In the genomic region with DNA sequence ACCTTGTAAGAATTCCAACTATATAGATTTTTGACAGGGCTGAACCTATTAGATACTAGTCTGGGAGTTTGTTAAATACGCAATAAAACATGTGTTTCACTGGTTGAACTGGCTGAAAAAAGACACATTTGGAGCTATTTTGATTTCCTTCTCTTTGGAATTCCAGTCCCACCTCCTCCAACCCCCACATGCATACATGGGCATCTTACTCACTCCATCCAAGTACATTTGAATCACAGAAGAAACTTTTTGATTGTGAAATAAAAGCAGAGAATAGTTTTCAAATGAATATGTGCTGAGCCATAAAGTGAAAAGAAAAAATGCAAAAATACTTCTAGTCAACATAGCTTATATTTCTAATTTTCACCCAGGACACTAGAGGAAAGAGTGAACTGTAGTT, we compare ENCODE assay signal across 14 cellular contexts. TPM values are rescaled to one million over a fixed set of nuclear protein-coding genes. Genes with fewer than 3 reads are reported as not detected.
DNase-seq lines count a peak whose midpoint lies in the region; ATAC-seq and TF ChIP-seq lines count a peak whose summit lies in the region.
"Had no signal": no experiment of that assay in that cellular context is flagged by ENCODE, and none has a peak within 500 bp of the region (broad histone marks: within the 10 kb centered on the region; RNA-seq: fewer than 3 reads in every experiment).

No MANE protein-coding gene starts in this region.

- peak; percentile 80 for DNase-seq in AG09319 (ENCODE audit: extremely low read depth, low read depth)
- DNase-seq in NCI-H226, result peak; percentile 85
- DNase-seq in epidermal melanocyte (ENCODE audit: insufficient read length, low spot score), result peak; percentile 60
- DNase-seq in myocyte (ENCODE audit: low read depth), result peak; percentile 44
- no peak for DNase-seq in hippocampal formation (lab: John Stamatoyannopoulos, UW)
- DNase-seq in NCI-H146 (lab: John Stamatoyannopoulos, UW), result no peak
- DNase-seq: activated T-cell treated with anti-CD3 and anti-CD28 coated beads, Interleukin-2, amount 50 U/mL, for 4 hours; amygdala; effector memory CD8-positive, alpha-beta T cell; NCI-H510A; T-helper 1 cell; uterus had no signal

- ATAC-seq in HG03565 (IDR thresholded peaks at IDR 0.05; ENCODE audit: unreplicated experiment) (no peak), HG02852 (IDR thresholded peaks at IDR 0.05; ENCODE audit: unreplicated experiment) (no peak)
- ATAC-seq: activated T-cell treated with anti-CD3 and anti-CD28 coated beads, Interleukin-2, amount 50 U/mL, for 4 hours; effector memory CD8-positive, alpha-beta T cell had no signal

- TF ChIP-seq CTCF in AG09319 (IDR thresholded peaks at IDR 0.05; ENCODE audit: low read depth, low read length), result no peak

RNA-seq across cellular contexts. Expression of gene STXBP5, which starts 33.9 kb away (rescaled TPM):
- total RNA-seq in myocyte, result 35.2 and 36.5 TPM in 2 replicates
- 11.9 TPM for polyA plus RNA-seq in myocyte (2012)

Comparison
In these comparisons a context has a peak if more than half of its experiments do, and no peak if none do; other contexts are left out.
1. DNase-seq: peak in AG09319 (single experiment), NCI-H226 (single experiment), epidermal melanocyte (single experiment) and myocyte (single experiment); none in hippocampal formation (0 of 2) and NCI-H146 (single experiment).